18 cellular contexts compared by ENCODE assay signal in the genomic region with DNA sequence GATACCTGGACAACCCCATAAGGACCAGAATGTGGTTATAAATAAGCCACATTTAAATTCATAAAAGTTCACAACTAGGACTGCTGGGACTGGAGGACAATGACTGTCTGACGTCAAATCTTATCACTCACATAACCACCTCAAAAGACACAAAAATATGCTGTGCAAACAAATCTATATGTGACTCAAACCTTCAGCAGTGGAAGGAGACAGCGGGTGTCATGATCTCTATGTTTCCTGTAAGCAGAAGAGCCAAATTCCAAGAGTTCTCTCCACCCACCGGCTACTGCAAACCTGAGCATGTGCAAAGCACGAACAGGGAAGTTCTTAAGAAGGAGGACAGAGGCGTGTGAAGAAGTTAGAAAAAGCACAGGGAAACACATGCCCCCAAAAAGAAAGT.
DNase-seq lines count a peak whose midpoint lies in the region; ATAC-seq and TF ChIP-seq lines count a peak whose summit lies in the region.
"Had no signal": no experiment of that assay in that cellular context is flagged by ENCODE, and none has a peak within 500 bp of the region (broad histone marks: within the 10 kb centered on the region; RNA-seq: fewer than 3 reads in every experiment).

No MANE protein-coding gene starts in this region.

- no peak overlapping the region for H3K4me3 ChIP-seq in SJSA1
- H3K4me3 ChIP-seq in cardiac fibroblast (replicated peaks in 1 of 2; ENCODE audit: low read depth in 2 of 2, low read length in 2 of 2) = no peak overlapping the region
- no peak overlapping the region for H3K4me3 ChIP-seq in tibial artery
- H3K4me3 ChIP-seq: cardiac muscle cell, esophagus muscularis mucosa, GM23248, thoracic aorta had no signal

- H3K27ac ChIP-seq in SJSA1 (peak overlapping the region; percentile 7; the same call in 1 of the 2 replicates), tibial artery (no peak overlapping the region)
- H3K27ac ChIP-seq: cardiac muscle cell, esophagus muscularis mucosa, GM23248, thoracic aorta had no signal

- no peak overlapping the region for H3K4me3 Mint-ChIP-seq in neural crest cell

- H3K4me1 ChIP-seq in SJSA1 (replicated peaks) = peaks cover 22% of the 10 kb centered on the region
- H3K4me1 ChIP-seq in tibial artery = no peaks in the 10 kb centered on the region
- H3K4me1 ChIP-seq: esophagus muscularis mucosa had no signal

- H3K36me3 Mint-ChIP-seq in neural crest cell (ENCODE audit: low read depth) = peaks cover 11% of the 10 kb centered on the region

- H3K9me3 Mint-ChIP-seq in neural crest cell = no peaks in the 10 kb centered on the region
- H3K9me3 Mint-ChIP-seq: activated naive CD4-positive, alpha-beta T cell treated with anti-CD3 and anti-CD28 coated beads, Interleukin-2, amount 50 U/mL, for 72 hours had no signal

- H3K9me3 ChIP-seq in SJSA1 (replicated peaks) (no peaks in the 10 kb centered on the region), tibial artery (no peaks in the 10 kb centered on the region)
- H3K9me3 ChIP-seq: esophagus muscularis mucosa, thoracic aorta had no signal

- no peaks in the 10 kb centered on the region for H3K4me1 Mint-ChIP-seq in neural crest cell

- H3K36me3 ChIP-seq in SJSA1 (peaks cover 38% of the 10 kb centered on the region), tibial artery (peaks cover 48 to 79% (median 78%) of the 10 kb centered on the region in 3 donors)

- H3K27me3 ChIP-seq in SJSA1 (replicated peaks) (no peaks in the 10 kb centered on the region), tibial artery (no peaks in the 10 kb centered on the region)
- H3K27me3 ChIP-seq: cardiac muscle cell, esophagus muscularis mucosa had no signal

- H3K27me3 Mint-ChIP-seq in neural crest cell (ENCODE audit: low read depth) = no peaks in the 10 kb centered on the region

- DNase-seq in Daoy (ENCODE audit: low read depth) (peak; percentile 1), SJSA1 (ENCODE audit: low read depth in 1 of 2, low spot score in 2 of 2) (peak in 1 of 2 experiments; percentile 12), cardiac fibroblast (ENCODE audit: low read depth in 2 of 2) (peak; percentile 22 to 53), neural crest cell (ENCODE audit: low read depth, low spot score) (no peak), tibial artery (no peak), NCI-H2171 treated with DMSO at 0.1 percent for 48 hours (lab: John Stamatoyannopoulos, UW) (no peak)
- DNase-seq: activated CD4-positive, alpha-beta T cell treated with anti-CD3 and anti-CD28 coated beads for 4 hours; GM23248; left ventricle myocardium superior; NCI-H1048; NCI-H2029 treated with DMSO at 0.1 percent for 48 hours; right cardiac atrium; RPMI8226 had no signal

- H3K27ac Mint-ChIP-seq in neural crest cell (ENCODE audit: unreplicated experiment) = peak overlapping the region; percentile 24

- TF ChIP-seq CTCF in cardiac fibroblast (IDR thresholded peaks at IDR 0.05; ENCODE audit: low read depth, low read length) (no peak), neural crest cell (conservative IDR thresholded peaks at IDR 0.05) (no peak), tibial artery (IDR thresholded peaks at IDR 0.05) (no peak)

- intact Hi-C loops in tibial artery (cut with DNase I; ENCODE audit: low total_unique reads) = no loop called here

- no peak for ATAC-seq in GM18909 (IDR thresholded peaks at IDR 0.05; ENCODE audit: poor library complexity, unreplicated experiment)
- ATAC-seq: left ventricle myocardium superior, right cardiac atrium had no signal

Comparison
In these comparisons a context has a peak if more than half of its experiments do, and no peak if none do; other contexts are left out.
1. DNase-seq: peak in Daoy (single experiment) and cardiac fibroblast (2 of 2); none in neural crest cell (single experiment), tibial artery (0 of 2) and NCI-H2171 treated with DMSO at 0.1 percent for 48 hours (single experiment).